ENCODE assay signal across 13 cellular contexts in the genomic region with DNA sequence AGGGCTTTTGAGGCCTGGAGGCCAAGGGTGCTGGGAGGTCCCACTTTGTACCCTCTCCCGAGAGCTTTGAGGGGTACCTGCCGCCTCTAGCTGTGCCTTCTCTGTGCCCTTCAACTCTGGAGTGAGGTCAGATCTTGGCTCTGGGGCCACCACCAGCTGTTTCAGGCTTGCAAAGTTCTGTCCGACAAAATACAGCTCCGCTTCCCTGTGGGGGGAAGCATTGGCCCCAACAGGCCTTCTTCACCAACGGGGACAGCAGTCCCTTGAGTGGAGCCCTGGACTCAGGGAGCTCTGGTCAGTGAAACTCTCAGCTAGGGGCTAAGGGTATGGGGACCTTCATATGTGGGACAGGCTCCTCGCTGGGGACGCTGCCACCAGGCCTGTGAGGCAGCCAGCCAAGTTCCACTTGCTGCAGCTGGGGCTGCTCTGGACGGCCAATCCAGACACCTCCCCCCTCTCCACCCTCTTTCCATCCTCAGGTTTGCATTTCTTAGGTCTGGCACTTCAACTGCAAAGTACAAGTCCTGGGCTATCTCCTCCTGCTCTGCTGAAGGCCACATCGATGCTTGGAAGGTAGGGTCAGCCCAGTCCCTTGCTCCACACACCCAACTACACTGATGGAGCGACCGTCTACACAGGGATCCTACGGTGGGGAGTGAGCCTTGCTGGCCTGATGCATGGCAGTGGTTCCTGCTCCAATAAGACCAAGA. TPM values are rescaled to one million over a fixed set of nuclear protein-coding genes. Genes with fewer than 3 reads are reported as not detected.
DNase-seq lines count a peak whose midpoint lies in the region; ATAC-seq and TF ChIP-seq lines count a peak whose summit lies in the region.
"Had no signal": no experiment of that assay in that cellular context is flagged by ENCODE, and none has a peak within 500 bp of the region (broad histone marks: within the 10 kb centered on the region; RNA-seq: fewer than 3 reads in every experiment).

No MANE protein-coding gene starts in this region.

- 65 to 84% methylated on average over 7 of the region's 12 CpGs for WGBS in esophagus squamous epithelium, 2 donors
- 58 to 67% (median 63%) methylated on average over 12 of the region's 12 CpGs for WGBS in ovary, 3 donors

- DNase-seq in Right ventricle myocardium inferior (ENCODE audit: missing footprints) (no peak), right atrium auricular region (ENCODE audit: low spot score) (no peak), esophagus squamous epithelium (lab: John Stamatoyannopoulos, UW) (no peak), ovary (peak in 3 of 5 donors; percentile 7 to 38 (median 29)), vagina (ENCODE audit: extremely low spot score in 2 of 2) (peak in 1 of 2 donors; percentile 88), NOMO-1 treated with dmso at 0.1 percent for 144 hours (lab: John Stamatoyannopoulos, UW; ENCODE audit: unreplicated experiment) (no peak)
- DNase-seq in stimulated activated naive CD8-positive, alpha-beta T cell treated with anti-CD3 and anti-CD28 coated beads, Interleukin-15, Interleukin-2, amounts not matched to agents 100 U/mL and 50 U/mL, for 24 hours, result no peak
- DNase-seq: activated naive CD8-positive, alpha-beta T cell treated with anti-CD3 and anti-CD28 coated beads, Interleukin-2, amount 10 ng/mL, durations not matched to agents 7 days and 5 days; cerebellar nuclear complex; hypothalamus; NCI-H2107; SHP77 treated with DMSO at 0.1 percent for 48 hours had no signal

- no peak for TF ChIP-seq EP300 in ovary (IDR thresholded peaks at IDR 0.05)

- no peaks in the 10 kb centered on the region for H3K36me3 ChIP-seq in right atrium auricular region
- no peaks in the 10 kb centered on the region for H3K36me3 ChIP-seq in esophagus squamous epithelium
- no peaks in the 10 kb centered on the region for H3K36me3 ChIP-seq in ovary
- H3K36me3 ChIP-seq in vagina, result no peaks in the 10 kb centered on the region

- intact Hi-C loops in Right ventricle myocardium inferior (cut with DNase I), result no loop called here
- intact Hi-C loops in esophagus squamous epithelium (cut with DNase I), result no loop called here
- intact Hi-C loops in ovary (cut with DNase I), result loop anchor here in 1 of 4 donors (5.0 kb wide), 1 partner anchor 65 kb away; a partner anchor contains a TSS
- intact Hi-C loops in vagina (cut with DNase I), result loop anchor here (5.0 to 10.0 kb wide), 2 partner anchors 62 to 105 kb away; a partner anchor contains a TSS

- H3K9me3 ChIP-seq in right atrium auricular region (peaks cover 0 to under 1% of the 10 kb centered on the region in 2 donors), esophagus squamous epithelium (peaks cover 0 to under 1% (median 0%) of the 10 kb centered on the region in 3 donors), ovary (no peaks in the 10 kb centered on the region), vagina (no peaks in the 10 kb centered on the region)

- TF ChIP-seq POLR2A in esophagus squamous epithelium (IDR thresholded peaks at IDR 0.05) (no peak), ovary (IDR thresholded peaks at IDR 0.05) (no peak), vagina (IDR thresholded peaks at IDR 0.05) (no peak)

- no peak for TF ChIP-seq CTCF in right atrium auricular region (IDR thresholded peaks at IDR 0.05)
- no peak for TF ChIP-seq CTCF in esophagus squamous epithelium (IDR thresholded peaks at IDR 0.05)
- TF ChIP-seq CTCF in ovary (IDR thresholded peaks at IDR 0.05), result no peak
- TF ChIP-seq CTCF in vagina (IDR thresholded peaks at IDR 0.05), result no peak

- H3K4me1 ChIP-seq in right atrium auricular region (peaks cover 0 to 33% of the 10 kb centered on the region in 2 donors), esophagus squamous epithelium (peaks cover 3 to 30% (median 22%) of the 10 kb centered on the region in 3 donors), ovary (ENCODE audit: insufficient read depth) (peaks cover 13% of the 10 kb centered on the region), vagina (peaks cover 38% of the 10 kb centered on the region)

- no peak overlapping the region for H3K4me3 ChIP-seq in right atrium auricular region
- no peak overlapping the region for H3K4me3 ChIP-seq in esophagus squamous epithelium
- no peak overlapping the region for H3K4me3 ChIP-seq in ovary
- no peak overlapping the region for H3K4me3 ChIP-seq in vagina

- ATAC-seq in Right ventricle myocardium inferior, result peak; percentile 31
- ATAC-seq in stimulated activated naive CD8-positive, alpha-beta T cell treated with anti-CD3 and anti-CD28 coated beads, Interleukin-15, Interleukin-2, amounts not matched to agents 100 U/mL and 50 U/mL, for 24 hours, result no peak
- no peak for ATAC-seq in HG02759 (IDR thresholded peaks at IDR 0.05; ENCODE audit: unreplicated experiment)

- H3K27ac ChIP-seq in right atrium auricular region, result no peak overlapping the region
- H3K27ac ChIP-seq in esophagus squamous epithelium, result peak overlapping the region; percentile 7 to 77 (median 52)
- no peak overlapping the region for H3K27ac ChIP-seq in ovary
- peak overlapping the region; percentile 77 for H3K27ac ChIP-seq in vagina

- no peaks in the 10 kb centered on the region for H3K27me3 ChIP-seq in right atrium auricular region
- H3K27me3 ChIP-seq in esophagus squamous epithelium, result peaks cover 0 to 39% (median 0%) of the 10 kb centered on the region in 4 donors
- H3K27me3 ChIP-seq in ovary, result no peaks in the 10 kb centered on the region
- H3K27me3 ChIP-seq in vagina, result no peaks in the 10 kb centered on the region

RNA-seq across cellular contexts. Expression of a gene that starts 46.8 kb away (rescaled TPM):
- total RNA-seq in Right ventricle myocardium inferior (0.32 TPM), right atrium auricular region (1 to 10 TPM in 1 of 2 donors, under 1 TPM in 1; 0.59 to 2.7 TPM), esophagus squamous epithelium (not detected), ovary (1 to 10 TPM in 2 of 7 donors, under 1 TPM in 3, not detected in 2; 0.35 to 2.0 (median 0.58) TPM), vagina (not detected)
- polyA plus RNA-seq in ovary, result under 1 TPM; 0.05 to 0.31 TPM

Comparison
In these comparisons a context has a peak if more than half of its experiments do, and no peak if none do; other contexts are left out.
1. DNase-seq: peak in ovary (3 of 5); none in Right ventricle myocardium inferior (single experiment), right atrium auricular region (single experiment), esophagus squamous epithelium (single experiment), stimulated activated naive CD8-positive, alpha-beta T cell treated with anti-CD3 and anti-CD28 coated beads, Interleukin-15, Interleukin-2, amounts not matched to agents 100 U/mL and 50 U/mL, for 24 hours (single experiment) and NOMO-1 treated with dmso at 0.1 percent for 144 hours (single experiment).
2. H3K27ac ChIP-seq: peak in esophagus squamous epithelium (4 of 4) and vagina (single experiment); none in right atrium auricular region (0 of 2) and ovary (0 of 2).